22 cellular contexts compared by ENCODE assay signal in genomic region chr1:48644190-48644930, GRCh38.
"Had no signal": no experiment of that assay in that cellular context is flagged by ENCODE, and none has a peak within 500 bp of the region (broad histone marks: within the 10 kb centered on the region; RNA-seq: fewer than 3 reads in every experiment).

No MANE protein-coding gene starts in this region.

- DNase-seq: activated CD4-positive, alpha-beta T cell treated with anti-CD3 and anti-CD28 coated beads, Interleukin-2, amount 10 ng/mL, durations not matched to agents 24 days and 14 days; activated CD4-positive, CD25-positive, alpha-beta regulatory T cell; activated CD8-positive, alpha-beta T cell treated with anti-CD3 and anti-CD28 coated beads, Interleukin-2, amount 10 ng/mL, durations not matched to agents 7 days and 5 days; activated naive CD4-positive, alpha-beta T cell treated with anti-CD3 and anti-CD28 coated beads, Interleukin-2, amount 10 ng/mL, durations not matched to agents 7 days and 5 days; activated naive CD8-positive, alpha-beta T cell treated with anti-CD3 and anti-CD28 coated beads, Interleukin-2, amount 50 U/mL, for 24 hours; activated T-cell treated with anti-CD3 and anti-CD28 coated beads, Interleukin-2, amount 50 U/mL, for 4 hours; aorta; effector CD8-positive, alpha-beta T cell; mucosa of descending colon; naive B cell; pancreas; right lobe of liver; small intestine; stimulated activated CD4-positive, alpha-beta T cell treated with anti-CD3 and anti-CD28 coated beads, Interleukin-15, amount 100 ng/mL, for 24 hours; stimulated activated CD4-positive, alpha-beta T cell treated with anti-CD3 and anti-CD28 coated beads, Interleukin-2, amount 100 ng/mL, for 48 hours; stomach; trophoblast cell had no signal

- H3K9me3 Mint-ChIP-seq: activated CD4-positive, alpha-beta T cell treated with anti-CD3 and anti-CD28 coated beads, Interleukin-2, amount 10 ng/mL, durations not matched to agents 24 days and 14 days; activated naive CD4-positive, alpha-beta T cell treated with anti-CD3 and anti-CD28 coated beads, Interleukin-2, amount 10 ng/mL, durations not matched to agents 7 days and 5 days; activated naive CD8-positive, alpha-beta T cell treated with anti-CD3 and anti-CD28 coated beads, Interleukin-2, amount 50 U/mL, for 24 hours; activated T-cell treated with anti-CD3 and anti-CD28 coated beads, Interleukin-2, amount 50 U/mL, for 4 hours; memory B cell had no signal

- H3K4me1 ChIP-seq: breast epithelium, esophagus muscularis mucosa, pancreas, right lobe of liver, stomach, vagina had no signal

- H3K27ac ChIP-seq: breast epithelium, coronary artery, esophagus muscularis mucosa, pancreas, right lobe of liver, stomach, vagina had no signal

- H3K27ac Mint-ChIP-seq: activated CD4-positive, alpha-beta T cell treated with anti-CD3 and anti-CD28 coated beads, Interleukin-2, amount 10 ng/mL, durations not matched to agents 24 days and 14 days; activated CD8-positive, alpha-beta T cell treated with anti-CD3 and anti-CD28 coated beads, Interleukin-2, amount 10 ng/mL, durations not matched to agents 7 days and 5 days; activated naive CD4-positive, alpha-beta T cell treated with anti-CD3 and anti-CD28 coated beads, Interleukin-2, amount 10 ng/mL, durations not matched to agents 7 days and 5 days; activated naive CD8-positive, alpha-beta T cell treated with anti-CD3 and anti-CD28 coated beads, Interleukin-2, amount 50 U/mL, for 24 hours; memory B cell had no signal

- H3K4me3 ChIP-seq: breast epithelium, coronary artery, esophagus muscularis mucosa, mucosa of descending colon, pancreas, right lobe of liver, stomach, vagina had no signal

- H3K4me1 Mint-ChIP-seq: activated CD4-positive, alpha-beta T cell treated with anti-CD3 and anti-CD28 coated beads, Interleukin-2, amount 10 ng/mL, durations not matched to agents 24 days and 14 days; activated naive CD4-positive, alpha-beta T cell treated with anti-CD3 and anti-CD28 coated beads, Interleukin-2, amount 10 ng/mL, durations not matched to agents 7 days and 5 days; activated naive CD8-positive, alpha-beta T cell treated with anti-CD3 and anti-CD28 coated beads, Interleukin-2, amount 50 U/mL, for 24 hours; memory B cell; naive B cell had no signal

- H3K4me3 Mint-ChIP-seq: activated CD4-positive, alpha-beta T cell treated with anti-CD3 and anti-CD28 coated beads, Interleukin-2, amount 10 ng/mL, durations not matched to agents 24 days and 14 days; activated CD8-positive, alpha-beta T cell treated with anti-CD3 and anti-CD28 coated beads, Interleukin-2, amount 10 ng/mL, durations not matched to agents 7 days and 5 days; activated naive CD4-positive, alpha-beta T cell treated with anti-CD3 and anti-CD28 coated beads, Interleukin-2, amount 10 ng/mL, durations not matched to agents 7 days and 5 days; activated naive CD8-positive, alpha-beta T cell treated with anti-CD3 and anti-CD28 coated beads, Interleukin-2, amount 50 U/mL, for 24 hours; activated T-cell treated with anti-CD3 and anti-CD28 coated beads, Interleukin-2, amount 50 U/mL, for 4 hours; memory B cell; naive B cell had no signal

- H3K36me3 Mint-ChIP-seq: activated naive CD4-positive, alpha-beta T cell treated with anti-CD3 and anti-CD28 coated beads, Interleukin-2, amount 10 ng/mL, durations not matched to agents 7 days and 5 days; memory B cell; naive B cell had no signal

- H3K36me3 ChIP-seq: breast epithelium, esophagus muscularis mucosa, pancreas, right lobe of liver, stomach, vagina had no signal

- H3K27me3 ChIP-seq: breast epithelium, esophagus muscularis mucosa, pancreas, right lobe of liver, stomach, vagina had no signal

- H3K9me3 ChIP-seq: breast epithelium, esophagus muscularis mucosa, mucosa of descending colon, pancreas, right lobe of liver, stomach, vagina had no signal

- H3K27me3 Mint-ChIP-seq: activated CD4-positive, alpha-beta T cell treated with anti-CD3 and anti-CD28 coated beads, Interleukin-2, amount 10 ng/mL, durations not matched to agents 24 days and 14 days had no signal

- ATAC-seq: activated CD8-positive, alpha-beta T cell treated with anti-CD3 and anti-CD28 coated beads, Interleukin-2, amount 10 ng/mL, durations not matched to agents 7 days and 5 days; activated naive CD8-positive, alpha-beta T cell treated with anti-CD3 and anti-CD28 coated beads, Interleukin-2, amount 50 U/mL, for 24 hours; activated T-cell treated with anti-CD3 and anti-CD28 coated beads, Interleukin-2, amount 50 U/mL, for 4 hours; mucosa of descending colon; right lobe of liver had no signal
